In genomic region chr17:17682293-17682736, GRCh38 we compare ENCODE assay signal across 8 cellular contexts. TPM values are rescaled to one million over a fixed set of nuclear protein-coding genes. Genes with fewer than 3 reads are reported as not detected.
DNase-seq lines count a peak whose midpoint lies in the region; ATAC-seq and TF ChIP-seq lines count a peak whose summit lies in the region.

No MANE protein-coding gene starts in this region.

- no peaks in the 10 kb centered on the region for H3K27me3 ChIP-seq in colonic mucosa
- no peaks in the 10 kb centered on the region for H3K27me3 ChIP-seq in lower lobe of right lung (ENCODE audit: low read depth)

- H3K4me1 Mint-ChIP-seq in activated B cell treated with CpG ODN at 0.5 μM for 24 hours = peaks cover 30% of the 10 kb centered on the region

- H3K9me3 ChIP-seq in colonic mucosa = no peaks in the 10 kb centered on the region
- H3K9me3 ChIP-seq in lower lobe of right lung = no peaks in the 10 kb centered on the region

- H3K27ac Mint-ChIP-seq in activated B cell treated with CpG ODN at 0.5 μM for 24 hours = peak overlapping the region; percentile 81

- DNase-seq in AG04449 (ENCODE audit: low read depth, low spot score) = no peak
- peak; percentile 59 for DNase-seq in HK-2 (ENCODE audit: unreplicated experiment)
- peak; percentile 71 for DNase-seq in activated B cell treated with CpG ODN at 0.5 μM for 24 hours
- peak; percentile 51 for DNase-seq in colonic mucosa
- peak; percentile 80 for DNase-seq in lower lobe of right lung
- peak; percentile 17 to 32 for DNase-seq in stimulated activated CD8-positive, alpha-beta memory T cell treated with anti-CD3 and anti-CD28 coated beads, Interleukin-15, amount 100 ng/mL, for 4 hours (ENCODE audit: low read depth in 2 of 2)

- CTCF ChIA-PET in AG04449 (lab: Yijun Ruan, JAX) = interaction anchor here (0.7 to 2.8 kb wide), 18 partner anchors 11 to 353 kb away, joined by 3 to 32 read pairs (median 4); no protein-coding TSS in a partner anchor
- CTCF ChIA-PET in activated B cell treated with CpG ODN at 0.5 μM for 24 hours (lab: Charles Lee) = interaction anchor here (0.8 to 1.8 kb wide), 10 partner anchors 9 to 353 kb away, joined by 3 to 10 read pairs (median 5); no protein-coding TSS in a partner anchor

- H3K36me3 ChIP-seq in colonic mucosa (no peaks in the 10 kb centered on the region), lower lobe of right lung (no peaks in the 10 kb centered on the region)

- no peaks in the 10 kb centered on the region for H3K9me3 Mint-ChIP-seq in activated B cell treated with CpG ODN at 0.5 μM for 24 hours

- ATAC-seq in GM19035 (IDR thresholded peaks at IDR 0.05; ENCODE audit: unreplicated experiment) (peak; percentile 39), activated B cell treated with CpG ODN at 0.5 μM for 24 hours (ENCODE audit: low read depth) (peak; percentile 54), lower lobe of right lung (peak; percentile 67 to 68), GM18520 (IDR thresholded peaks at IDR 0.05; ENCODE audit: unreplicated experiment) (no peak)

- peak overlapping the region; percentile 93 for H3K27ac ChIP-seq in colonic mucosa
- H3K27ac ChIP-seq in lower lobe of right lung = peak overlapping the region; percentile 95

- POLR2A ChIA-PET in AG04449 (lab: Yijun Ruan, JAX) (interaction anchor here (0.6 to 2.0 kb wide), 11 partner anchors 10 to 276 kb away, joined by 3 to 10 read pairs (median 3); no protein-coding TSS in a partner anchor), activated B cell treated with CpG ODN at 0.5 μM for 24 hours (lab: Charles Lee) (interaction anchor here (0.6 to 3.0 kb wide), 25 partner anchors 11 to 716 kb away, joined by 3 to 84 read pairs (median 4); partner anchors contain the start of gene SREBF1)

- H3K9ac ChIP-seq in colonic mucosa (ENCODE audit: low read depth in 2 of 2, low read length in 2 of 2) = peak overlapping the region; percentile 88 to 98

- H3K27me3 Mint-ChIP-seq in activated B cell treated with CpG ODN at 0.5 μM for 24 hours = no peaks in the 10 kb centered on the region

- H3K4me3 ChIP-seq in AG04449 (ENCODE audit: low read depth, low read length) = peak overlapping the region; percentile 76
- peak overlapping the region; percentile 87 for H3K4me3 ChIP-seq in colonic mucosa
- peak overlapping the region; percentile 90 for H3K4me3 ChIP-seq in lower lobe of right lung

- peaks cover 3% of the 10 kb centered on the region for H3K36me3 Mint-ChIP-seq in activated B cell treated with CpG ODN at 0.5 μM for 24 hours (ENCODE audit: low read depth)

- peak overlapping the region; percentile 91 for H3K4me3 Mint-ChIP-seq in activated B cell treated with CpG ODN at 0.5 μM for 24 hours

- TF ChIP-seq CTCF in AG04449 (IDR thresholded peaks at IDR 0.05; ENCODE audit: insufficient read depth, low read length, missing control alignments) (no peak), activated B cell treated with CpG ODN at 0.5 μM for 24 hours (IDR thresholded peaks at IDR 0.05) (no peak), colonic mucosa (IDR thresholded peaks at IDR 0.05) (no peak), lower lobe of right lung (IDR thresholded peaks at IDR 0.05) (no peak)

- intact Hi-C loops in activated B cell treated with CpG ODN at 0.5 μM for 24 hours (cut with micrococcal nuclease) (loop anchor here (1.0 to 2.0 kb wide), 4 partner anchors 12 to 356 kb away; partner anchors contain the start of genes ATPAF2 and GID4), colonic mucosa (cut with DNase I) (loop anchor here (5.0 kb wide), 3 partner anchors 95 to 350 kb away; no protein-coding TSS in a partner anchor), lower lobe of right lung (cut with DNase I) (loop anchor here (10.0 kb wide), 1 partner anchor 352 kb away; the partner anchor contains the start of genes ATPAF2 and GID4)

- H3K4me1 ChIP-seq in colonic mucosa (peaks cover 15% of the 10 kb centered on the region), lower lobe of right lung (peaks cover 41% of the 10 kb centered on the region)

RNA-seq across cellular contexts. Expression of gene RAI1, which starts 1.1 kb away (rescaled TPM):
- total RNA-seq in activated B cell treated with CpG ODN at 0.5 μM for 24 hours = 26.7 and 31.2 TPM in 2 replicates
- total RNA-seq in colonic mucosa = 10 to 100 TPM; 21.8 to 24.5 TPM
- 31.1 TPM for total RNA-seq in lower lobe of right lung
